ENCODE assay signal across 1 cellular context in the genomic region with DNA sequence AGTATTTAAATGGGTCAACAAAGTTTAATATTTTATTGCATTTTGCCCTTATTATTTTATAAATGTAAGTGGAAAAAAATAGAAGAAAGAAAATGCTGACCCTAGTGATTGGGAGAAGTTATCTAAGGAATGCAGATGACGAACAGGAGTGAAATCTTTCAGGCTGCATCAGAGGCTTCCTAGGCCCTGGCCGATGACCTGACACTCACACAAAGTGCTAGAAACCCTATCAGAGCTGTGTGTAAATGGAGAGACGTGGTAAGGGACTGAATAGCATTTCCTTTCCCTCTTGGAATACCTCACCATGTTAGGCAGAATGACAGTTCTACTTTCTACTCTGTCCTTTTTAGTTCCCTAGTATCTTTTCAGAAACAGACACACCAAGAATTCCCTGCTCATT.
TF ChIP-seq lines count a peak whose summit lies in the region.

No MANE protein-coding gene starts in this region.

TF ChIP-seq in IMR-90, 13 proteins besides CTCF, POLR2A, EP300 and RAD21:
- TF ChIP-seq MAFK (IDR thresholded peaks at IDR 0.05; ENCODE audit: low read depth, low read length), result 0 out of 2 replicates have a peak, but pooled peaks have one; percentile 23
- TF ChIP-seq, protein P1, sequence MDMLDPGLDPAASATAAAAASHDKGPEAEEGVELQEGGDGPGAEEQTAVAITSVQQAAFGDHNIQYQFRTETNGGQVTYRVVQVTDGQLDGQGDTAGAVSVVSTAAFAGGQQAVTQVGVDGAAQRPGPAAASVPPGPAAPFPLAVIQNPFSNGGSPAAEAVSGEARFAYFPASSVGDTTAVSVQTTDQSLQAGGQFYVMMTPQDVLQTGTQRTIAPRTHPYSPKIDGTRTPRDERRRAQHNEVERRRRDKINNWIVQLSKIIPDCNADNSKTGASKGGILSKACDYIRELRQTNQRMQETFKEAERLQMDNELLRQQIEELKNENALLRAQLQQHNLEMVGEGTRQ (IDR thresholded peaks at IDR 0.05; ENCODE audit: low read depth, low read length), result no peak
